ENCODE assay signal across 8 cellular contexts in genomic region chr10:102596506-102596971, GRCh38. TPM values are rescaled to one million over a fixed set of nuclear protein-coding genes. Genes with fewer than 3 reads are reported as not detected.
DNase-seq lines count a peak whose midpoint lies in the region; ATAC-seq, FAIRE-seq and TF ChIP-seq lines count a peak whose summit lies in the region.

No MANE protein-coding gene starts in this region.

- no peaks in the 10 kb centered on the region for H3K9me3 ChIP-seq in SJSA1 (replicated peaks)
- H3K9me3 ChIP-seq in endothelial cell of umbilical vein (replicated peaks; ENCODE audit: control insufficient read depth, insufficient read depth, low read length) = no peaks in the 10 kb centered on the region

- intact Hi-C loops in endothelial cell of umbilical vein (cut with micrococcal nuclease) = loop anchor here (5.0 kb wide), 2 partner anchors 116 to 174 kb away; partner anchors contain the start of genes ARL3, FBXL15 and SFXN2

- FAIRE-seq in endothelial cell of umbilical vein (lab: Jason Lieb, UNC) = peak; percentile 90

- peaks cover 5% of the 10 kb centered on the region for H3K4me1 ChIP-seq in KMS-11 (ENCODE audit: low read depth, poor library complexity, severe bottlenecking)
- H3K4me1 ChIP-seq in SJSA1 (replicated peaks) = peaks cover 27% of the 10 kb centered on the region
- peaks cover 64% of the 10 kb centered on the region for H3K4me1 ChIP-seq in endothelial cell of umbilical vein (ENCODE audit: control insufficient read depth, extremely low read depth, insufficient read depth, low read length)

- ATAC-seq in GM18867 (IDR thresholded peaks at IDR 0.05; ENCODE audit: unreplicated experiment) = no peak
- ATAC-seq in HG03175 (IDR thresholded peaks at IDR 0.05; ENCODE audit: unreplicated experiment) = no peak

- TF ChIP-seq CTCF in KMS-11 (conservative IDR thresholded peaks at IDR 0.05; ENCODE audit: low read depth, low read length) (peak; percentile 89), endothelial cell of umbilical vein (IDR thresholded peaks at IDR 0.05; ENCODE audit: extremely low read depth in 1 of 2, insufficient read depth in 1 of 2, low read depth in 1 of 2, low read length in 2 of 2) (peak; percentile 79)

- POLR2A ChIA-PET in endothelial cell of umbilical vein (lab: Charles Lee) = interaction anchor here (0.7 to 2.3 kb wide), 4 partner anchors 24 to 49 kb away, joined by 3 to 8 read pairs (median 6); no protein-coding TSS in a partner anchor

- CTCF ChIA-PET in endothelial cell of umbilical vein (lab: Charles Lee) = interaction anchor here (0.8 to 10.0 kb wide), 21 partner anchors 8 to 117 kb away, joined by 3 to 110 read pairs (median 6); partner anchors contain the start of genes ACTR1A, SUFU and TRIM8

- BruUV-seq in endothelial cell of umbilical vein (replicated peaks; lab: Mats Ljungman, UMichigan) = no TSS peak

- DNase-seq in activated CD4-positive, alpha-beta T cell treated with anti-CD3 and anti-CD28 coated beads for 48 hours = peak; percentile 46
- DNase-seq in activated CD4-positive, alpha-beta T cell treated with anti-CD3 and anti-CD28 coated beads for 1 hour = no peak
- DNase-seq in SJSA1 (ENCODE audit: low read depth in 1 of 2, low spot score in 2 of 2) (peak; percentile 50 to 66), endothelial cell of umbilical vein (ENCODE audit: low read depth, low spot score) (peak; percentile 74), middle frontal gyrus (ENCODE audit: extremely low spot score, low spot score) (peak; percentile 21)

- TF ChIP-seq POLR2A in endothelial cell of umbilical vein (IDR thresholded peaks at IDR 0.05; ENCODE audit: low read depth, low read length) = no peak

- no peak overlapping the region for H2AFZ ChIP-seq in KMS-11 (ENCODE audit: low read depth)
- H2AFZ ChIP-seq in endothelial cell of umbilical vein (ENCODE audit: low read depth, low read length) = no peak overlapping the region

- no peak overlapping the region for H3K9ac ChIP-seq in KMS-11
- no peak overlapping the region for H3K9ac ChIP-seq in endothelial cell of umbilical vein (replicated peaks; ENCODE audit: extremely low read depth, insufficient read depth, low read length)

- H3K36me3 ChIP-seq in KMS-11 (ENCODE audit: insufficient read depth) = no peaks in the 10 kb centered on the region
- peaks cover 20% of the 10 kb centered on the region for H3K36me3 ChIP-seq in SJSA1
- no peaks in the 10 kb centered on the region for H3K36me3 ChIP-seq in endothelial cell of umbilical vein (ENCODE audit: control insufficient read depth in 2 of 2, extremely low read depth in 1 of 2, insufficient read depth in 2 of 2, low read length in 2 of 2)

- no peaks in the 10 kb centered on the region for H3K79me2 ChIP-seq in KMS-11 (ENCODE audit: insufficient read depth, low read depth)
- H3K79me2 ChIP-seq in endothelial cell of umbilical vein (ENCODE audit: control insufficient read depth, insufficient read depth, low read length) = no peaks in the 10 kb centered on the region

- H4K20me1 ChIP-seq in KMS-11 (ENCODE audit: insufficient read depth) (no peaks in the 10 kb centered on the region), endothelial cell of umbilical vein (replicated peaks; ENCODE audit: control insufficient read depth, extremely low read depth, insufficient read depth, low read length) (no peaks in the 10 kb centered on the region)

- no peak overlapping the region for H3K27ac ChIP-seq in KMS-11
- H3K27ac ChIP-seq in SJSA1 = no peak overlapping the region
- peak overlapping the region; percentile 92 for H3K27ac ChIP-seq in endothelial cell of umbilical vein (ENCODE audit: insufficient read depth, low read depth, low read length)

- H3K9me1 ChIP-seq in endothelial cell of umbilical vein (replicated peaks; ENCODE audit: control insufficient read depth, extremely low read depth, insufficient read depth, low read length) = no peaks in the 10 kb centered on the region

- no peak overlapping the region for H3K4me3 ChIP-seq in KMS-11 (IDR thresholded peaks at IDR 0.05; ENCODE audit: insufficient read depth, low read depth, low read length)
- H3K4me3 ChIP-seq in SJSA1 = no peak overlapping the region
- H3K4me3 ChIP-seq in endothelial cell of umbilical vein (replicated peaks in 1 of 3; ENCODE audit: insufficient read depth in 1 of 3, low read depth in 1 of 3, low read length in 3 of 3) = no peak overlapping the region

- H3K4me2 ChIP-seq in KMS-11 = no peak overlapping the region
- no peak overlapping the region for H3K4me2 ChIP-seq in endothelial cell of umbilical vein (ENCODE audit: insufficient read depth, low read length)

- dilution Hi-C loops in endothelial cell of umbilical vein (cut with MboI; ENCODE audit: extremely low pct_ligation_motif_present, low sequenced_read_pairs) = no loop called here

- H3K27me3 ChIP-seq in KMS-11 (ENCODE audit: insufficient read depth, low read depth) (no peaks in the 10 kb centered on the region), SJSA1 (replicated peaks) (no peaks in the 10 kb centered on the region), endothelial cell of umbilical vein (ENCODE audit: control insufficient read depth in 2 of 2, insufficient read depth in 2 of 2, low read length in 2 of 2) (no peaks in the 10 kb centered on the region)

TF ChIP-seq in endothelial cell of umbilical vein, 7 proteins besides CTCF, POLR2A, EP300 and RAD21:
- no peak for TF ChIP-seq POLR2AphosphoS5 (IDR thresholded peaks at IDR 0.05; ENCODE audit: insufficient read depth, low read depth, low read length)
- no peak for TF ChIP-seq FOS (IDR thresholded peaks at IDR 0.05; ENCODE audit: borderline replicate concordance, insufficient read depth, low read length)
- no peak for TF ChIP-seq MYC (IDR thresholded peaks at IDR 0.05; ENCODE audit: low read depth, low read length)
- no peak for TF ChIP-seq EZH2 (IDR thresholded peaks at IDR 0.05; ENCODE audit: borderline replicate concordance, low read depth, low read length, severe bottlenecking)
- TF ChIP-seq GATA2 (IDR thresholded peaks at IDR 0.05; ENCODE audit: insufficient read depth, insufficient read length, low read depth, low read length) = no peak
- TF ChIP-seq MAX (IDR thresholded peaks at IDR 0.05; ENCODE audit: insufficient read depth, insufficient read length) = no peak
- no peak for TF ChIP-seq JUN (IDR thresholded peaks at IDR 0.05; ENCODE audit: borderline replicate concordance, insufficient read depth, insufficient read length, low read depth)
TF ChIP-seq in endothelial cell of umbilical vein: peak in this region for 0.

RNA-seq across cellular contexts. Expression of gene TRIM8, which starts 47.7 kb away (rescaled TPM):
- total RNA-seq in SJSA1 (2014; rRNA removed; shearing (Covaris generic)) = 77.2 and 93.3 TPM in 2 replicates
- 108 and 114 TPM in 2 replicates for total RNA-seq in endothelial cell of umbilical vein
- polyA plus RNA-seq in endothelial cell of umbilical vein = 74.1 and 77.2 TPM in 2 replicates
- polyA plus RNA-seq in endothelial cell of umbilical vein (2011; cell fraction: cytosol; rRNA removed) = 88.7 and 106 TPM in 2 replicates
- polyA plus RNA-seq in endothelial cell of umbilical vein (2011; cell fraction: nucleus; rRNA removed) = 74.2 and 76.4 TPM in 2 replicates
- polyA plus RNA-seq in endothelial cell of umbilical vein (2012) = 154 and 159 TPM in 2 replicates
- 45.9 and 64.0 TPM in 2 replicates for polyA minus RNA-seq in endothelial cell of umbilical vein
- polyA minus RNA-seq in endothelial cell of umbilical vein (2011; cell fraction: cytosol; rRNA and poly(A)+ RNA removed) = 17.6 TPM
- 26.3 and 40.0 TPM in 2 replicates for polyA minus RNA-seq in endothelial cell of umbilical vein (2011; cell fraction: nucleus; rRNA and poly(A)+ RNA removed)
